ENCODE assay signal across 8 cellular contexts in genomic region chr18:24015897-24016631, GRCh38. TPM values are rescaled to one million over a fixed set of nuclear protein-coding genes. Genes with fewer than 3 reads are reported as not detected.
DNase-seq lines count a peak whose midpoint lies in the region; ATAC-seq and TF ChIP-seq lines count a peak whose summit lies in the region.

No MANE protein-coding gene starts in this region.

- H3K4me3 Mint-ChIP-seq in IgD-negative memory B cell (peak overlapping the region; percentile 82 to 98 (median 93)), nephron (peak overlapping the region; percentile 84 to 95 (median 92))

- peak overlapping the region; percentile 83 to 96 (median 93) for H3K4me3 ChIP-seq in BLaER1 treated with 17β-estradiol and CSF1 and Interleukin-3, amounts not matched to agents 10 nM and 100 nM
- peak overlapping the region; percentile 88 for H3K4me3 ChIP-seq in coronary artery

- H3K36me3 Mint-ChIP-seq in IgD-negative memory B cell (no peaks in the 10 kb centered on the region), nephron (ENCODE audit: low read depth) (no peaks in the 10 kb centered on the region)

- TF ChIP-seq CTCF in coronary artery (IDR thresholded peaks at IDR 0.05) (no peak), nephron (IDR thresholded peaks at IDR 0.05; ENCODE audit: unreplicated experiment in 3 of 3) (no peak)

- H3K27me3 Mint-ChIP-seq in IgD-negative memory B cell, result peaks cover 7% of the 10 kb centered on the region
- H3K27me3 Mint-ChIP-seq in nephron (ENCODE audit: low read depth), result peaks cover 30% of the 10 kb centered on the region

- peaks cover 0 to 33% (median 4%) of the 10 kb centered on the region in 11 experiments; a peak in 9 of 22 replicates for H3K36me3 ChIP-seq in BLaER1 treated with 17β-estradiol and CSF1 and Interleukin-3, amounts not matched to agents 10 nM and 100 nM

- no peaks in the 10 kb centered on the region for H3K9me3 ChIP-seq in BLaER1 treated with 17β-estradiol and CSF1 and Interleukin-3, amounts not matched to agents 10 nM and 100 nM (replicated peaks in 1 of 11)

- H3K27ac ChIP-seq in BLaER1 treated with 17β-estradiol and CSF1 and Interleukin-3, amounts not matched to agents 10 nM and 100 nM, result peak overlapping the region in 10 of 11 experiments; percentile 70 to 98 (median 96); a peak in 19 of 22 replicates
- no peak overlapping the region for H3K27ac ChIP-seq in coronary artery

- no peak for DNase-seq in coronary artery (ENCODE audit: low spot score)
- no peak for DNase-seq in sciatic nerve (ENCODE audit: low spot score)
- no peak for DNase-seq in NCI-H345 treated with DMSO at 0.1 percent for 48 hours (lab: John Stamatoyannopoulos, UW; ENCODE audit: unreplicated experiment)
- no peak for DNase-seq in NCI-H1694 (lab: John Stamatoyannopoulos, UW)

- H4K20me1 ChIP-seq in BLaER1 treated with 17β-estradiol and CSF1 and Interleukin-3, amounts not matched to agents 10 nM and 100 nM, result peaks cover 9 to 50% (median 45%) of the 10 kb centered on the region in 11 experiments; a peak in 21 of 22 replicates

- peak overlapping the region; percentile 5 to 91 (median 88) for H3K27ac Mint-ChIP-seq in IgD-negative memory B cell
- peak overlapping the region; percentile 59 to 82 (median 68) for H3K27ac Mint-ChIP-seq in nephron

- H3K4me1 Mint-ChIP-seq in IgD-negative memory B cell (peaks cover 60 to 72% (median 63%) of the 10 kb centered on the region in 3 donors), nephron (peaks cover 19% of the 10 kb centered on the region)

- ATAC-seq in HG03039 (IDR thresholded peaks at IDR 0.05; ENCODE audit: unreplicated experiment) (no peak), sciatic nerve (no peak)

- no peaks in the 10 kb centered on the region for H3K27me3 ChIP-seq in BLaER1 treated with 17β-estradiol and CSF1 and Interleukin-3, amounts not matched to agents 10 nM and 100 nM

- intact Hi-C loops in sciatic nerve (cut with DNase I), result no loop called here

- peak overlapping the region; percentile 83 to 99 (median 95) for H3K9ac ChIP-seq in BLaER1 treated with 17β-estradiol and CSF1 and Interleukin-3, amounts not matched to agents 10 nM and 100 nM

- H3K9me3 Mint-ChIP-seq in IgD-negative memory B cell (peaks cover 0 to 1% (median 0%) of the 10 kb centered on the region in 3 donors), nephron (no peaks in the 10 kb centered on the region)

- H3K4me2 ChIP-seq in BLaER1 treated with 17β-estradiol and CSF1 and Interleukin-3, amounts not matched to agents 10 nM and 100 nM, result peak overlapping the region; percentile 62 to 97 (median 87)

- peaks cover 76 to 82% (median 80%) of the 10 kb centered on the region in 10 experiments for H3K4me1 ChIP-seq in BLaER1 treated with 17β-estradiol and CSF1 and Interleukin-3, amounts not matched to agents 10 nM and 100 nM

RNA-seq across cellular contexts. Expression of gene TTC39C, which starts 1.5 kb away (rescaled TPM):
- 21.9 TPM for polyA plus RNA-seq in IgD-negative memory B cell
- 20.6 TPM for total RNA-seq in sciatic nerve

Comparison
In these comparisons a context has a peak if more than half of its experiments do, and no peak if none do; other contexts are left out.
1. H3K27ac ChIP-seq: peak in BLaER1 treated with 17β-estradiol and CSF1 and Interleukin-3, amounts not matched to agents 10 nM and 100 nM (10 of 11); none in coronary artery (0 of 2).